In genomic region chr15:92896543-92896942, GRCh38 we compare ENCODE assay signal across 11 cellular contexts. TPM values are rescaled to one million over a fixed set of nuclear protein-coding genes. Genes with fewer than 3 reads are reported as not detected.
DNase-seq lines count a peak whose midpoint lies in the region; ATAC-seq, FAIRE-seq and TF ChIP-seq lines count a peak whose summit lies in the region.
"Had no signal": no experiment of that assay in that cellular context is flagged by ENCODE, and none has a peak within 500 bp of the region (broad histone marks: within the 10 kb centered on the region; RNA-seq: fewer than 3 reads in every experiment).

No MANE protein-coding gene starts in this region.

- no peaks in the 10 kb centered on the region for H3K9me1 ChIP-seq in keratinocyte (ENCODE audit: control insufficient read depth, extremely low read depth, insufficient read depth, low read length)

- peaks cover 8 to 9% of the 10 kb centered on the region in 2 experiments for H3K36me3 ChIP-seq in keratinocyte (ENCODE audit: control insufficient read depth in 2 of 2, extremely low read depth in 1 of 2, insufficient read depth in 2 of 2, low read length in 2 of 2)

- no peaks in the 10 kb centered on the region for H3K4me1 ChIP-seq in keratinocyte (ENCODE audit: control insufficient read depth, extremely low read depth, insufficient read depth, low read length)

- ATAC-seq in activated CD8-positive, alpha-beta memory T cell treated with anti-CD3 and anti-CD28 coated beads, Interleukin-2, amount 10 ng/mL, durations not matched to agents 7 days and 5 days = no peak
- no peak for ATAC-seq in stimulated activated naive CD8-positive, alpha-beta T cell treated with anti-CD3 and anti-CD28 coated beads, Interleukin-15, amount 100 ng/mL, for 72 hours
- ATAC-seq in GM18870 (IDR thresholded peaks at IDR 0.05; ENCODE audit: unreplicated experiment) (no peak), GM18873 (IDR thresholded peaks at IDR 0.05; ENCODE audit: low FRiP score, unreplicated experiment) (no peak), HG02885 (IDR thresholded peaks at IDR 0.05; ENCODE audit: poor library complexity, unreplicated experiment) (no peak)

- no peaks in the 10 kb centered on the region for H3K27me3 ChIP-seq in keratinocyte (ENCODE audit: control insufficient read depth, extremely low read depth, insufficient read depth, low read length)
- H3K27me3 ChIP-seq: suprapubic skin had no signal

- no peak for TF ChIP-seq CTCF in keratinocyte (optimal IDR thresholded peaks at IDR 0.05 in 1 of 3, IDR thresholded peaks at IDR 0.05 in 1 of 3, conservative IDR thresholded peaks at IDR 0.05 in 1 of 3; ENCODE audit: extremely low read depth in 1 of 3, insufficient read depth in 2 of 3, low read length in 3 of 3)

- no peaks in the 10 kb centered on the region for H3K9me3 Mint-ChIP-seq in activated CD8-positive, alpha-beta memory T cell treated with anti-CD3 and anti-CD28 coated beads, Interleukin-2, amount 10 ng/mL, durations not matched to agents 7 days and 5 days (ENCODE audit: low read depth)
- H3K9me3 Mint-ChIP-seq in activated naive CD8-positive, alpha-beta T cell (ENCODE audit: low read depth) = peaks cover 12% of the 10 kb centered on the region
- H3K9me3 Mint-ChIP-seq in stimulated activated naive CD8-positive, alpha-beta T cell treated with anti-CD3 and anti-CD28 coated beads, Interleukin-15, amount 100 ng/mL, for 72 hours = peaks cover 10 to 15% of the 10 kb centered on the region in 2 donors

- peaks cover 64% of the 10 kb centered on the region for H3K4me1 Mint-ChIP-seq in activated CD8-positive, alpha-beta memory T cell treated with anti-CD3 and anti-CD28 coated beads, Interleukin-2, amount 10 ng/mL, durations not matched to agents 7 days and 5 days
- H3K4me1 Mint-ChIP-seq in activated naive CD8-positive, alpha-beta T cell (ENCODE audit: low read depth) = peaks cover 68% of the 10 kb centered on the region
- peaks cover 69% of the 10 kb centered on the region for H3K4me1 Mint-ChIP-seq in stimulated activated naive CD8-positive, alpha-beta T cell treated with anti-CD3 and anti-CD28 coated beads, Interleukin-15, amount 100 ng/mL, for 72 hours

- peak overlapping the region; percentile 23 for H3K27ac ChIP-seq in keratinocyte (ENCODE audit: control insufficient read depth, insufficient read depth, low read length)
- H3K27ac ChIP-seq: suprapubic skin had no signal

- peaks cover 77% of the 10 kb centered on the region for H3K36me3 Mint-ChIP-seq in activated CD8-positive, alpha-beta memory T cell treated with anti-CD3 and anti-CD28 coated beads, Interleukin-2, amount 10 ng/mL, durations not matched to agents 7 days and 5 days
- peaks cover 41% of the 10 kb centered on the region for H3K36me3 Mint-ChIP-seq in activated naive CD8-positive, alpha-beta T cell

- H2AFZ ChIP-seq in keratinocyte (ENCODE audit: control insufficient read depth, low read length) = no peak overlapping the region

- no peak overlapping the region for H3K4me3 ChIP-seq in keratinocyte (ENCODE audit: control insufficient read depth in 2 of 3, extremely low read depth in 1 of 3, insufficient read depth in 2 of 3, low read depth in 1 of 3, low read length in 3 of 3)
- H3K4me3 ChIP-seq: suprapubic skin had no signal

- H3K9ac ChIP-seq in keratinocyte (ENCODE audit: control insufficient read depth, extremely low read depth, insufficient read depth, low read length) = no peak overlapping the region

- DNase-seq in activated CD8-positive, alpha-beta memory T cell treated with anti-CD3 and anti-CD28 coated beads, Interleukin-2, amount 10 ng/mL, durations not matched to agents 7 days and 5 days = no peak
- no peak for DNase-seq in activated CD8-positive, alpha-beta memory T cell treated with anti-CD3 and anti-CD28 coated beads, Interleukin-2, amount 50 U/mL, for 48 hours
- no peak for DNase-seq in keratinocyte (ENCODE audit: low read depth, low spot score)
- DNase-seq in stimulated activated naive CD8-positive, alpha-beta T cell treated with anti-CD3 and anti-CD28 coated beads, Interleukin-15, amount 100 ng/mL, for 72 hours = no peak
- DNase-seq: cortex of kidney, NCI-H446 had no signal

- H3K4me2 ChIP-seq in keratinocyte (ENCODE audit: control insufficient read depth, extremely low read depth, insufficient read depth, low read depth, low read length) = no peak overlapping the region

- no peaks in the 10 kb centered on the region for H3K27me3 Mint-ChIP-seq in activated CD8-positive, alpha-beta memory T cell treated with anti-CD3 and anti-CD28 coated beads, Interleukin-2, amount 10 ng/mL, durations not matched to agents 7 days and 5 days
- no peaks in the 10 kb centered on the region for H3K27me3 Mint-ChIP-seq in activated naive CD8-positive, alpha-beta T cell
- H3K27me3 Mint-ChIP-seq in stimulated activated naive CD8-positive, alpha-beta T cell treated with anti-CD3 and anti-CD28 coated beads, Interleukin-15, amount 100 ng/mL, for 72 hours = no peaks in the 10 kb centered on the region

- H4K20me1 ChIP-seq in keratinocyte (ENCODE audit: control insufficient read depth, extremely low read depth, insufficient read depth, low read length) = no peaks in the 10 kb centered on the region

- H3K27ac Mint-ChIP-seq in activated CD8-positive, alpha-beta memory T cell treated with anti-CD3 and anti-CD28 coated beads, Interleukin-2, amount 10 ng/mL, durations not matched to agents 7 days and 5 days = peak overlapping the region; percentile 42
- peak overlapping the region; percentile 92 for H3K27ac Mint-ChIP-seq in activated naive CD8-positive, alpha-beta T cell
- H3K27ac Mint-ChIP-seq in stimulated activated naive CD8-positive, alpha-beta T cell treated with anti-CD3 and anti-CD28 coated beads, Interleukin-15, amount 100 ng/mL, for 72 hours = peak overlapping the region in 1 of 2 donors; percentile 68

- H3K9me3 ChIP-seq in keratinocyte (ENCODE audit: control insufficient read depth, low read depth, low read length) = no peaks in the 10 kb centered on the region
- H3K9me3 ChIP-seq: suprapubic skin had no signal

- CTCF ChIA-PET in activated CD8-positive, alpha-beta memory T cell treated with anti-CD3 and anti-CD28 coated beads, Interleukin-2, amount 10 ng/mL, durations not matched to agents 7 days and 5 days (lab: Charles Lee) = interaction anchor here (1.1 to 1.5 kb wide), 4 partner anchors 12 to 88 kb away, joined by 3 to 5 read pairs (median 4); no protein-coding TSS in a partner anchor

- peaks cover 91% of the 10 kb centered on the region for H3K79me2 ChIP-seq in keratinocyte (ENCODE audit: control insufficient read depth, insufficient read depth, low read length)

- dilution Hi-C loops in keratinocyte (cut with MboI; ENCODE audit: extremely low pct_ligation_motif_present, low sequenced_read_pairs) = no loop called here

- no peak overlapping the region for H3K4me3 Mint-ChIP-seq in activated CD8-positive, alpha-beta memory T cell treated with anti-CD3 and anti-CD28 coated beads, Interleukin-2, amount 10 ng/mL, durations not matched to agents 7 days and 5 days
- peak overlapping the region; percentile 70 for H3K4me3 Mint-ChIP-seq in activated naive CD8-positive, alpha-beta T cell
- H3K4me3 Mint-ChIP-seq in stimulated activated naive CD8-positive, alpha-beta T cell treated with anti-CD3 and anti-CD28 coated beads, Interleukin-15, amount 100 ng/mL, for 72 hours = peak overlapping the region; percentile 53 to 60

- no peak for FAIRE-seq in keratinocyte (lab: Jason Lieb, UNC)

RNA-seq across cellular contexts. Expression of gene CHD2, which starts 3.6 kb away (rescaled TPM):
- total RNA-seq in activated CD8-positive, alpha-beta memory T cell treated with anti-CD3 and anti-CD28 coated beads, Interleukin-2, amount 10 ng/mL, durations not matched to agents 7 days and 5 days = 100 to 1,000 TPM; 121 to 151 TPM
- polyA plus RNA-seq in keratinocyte = 35.3 to 62.0 TPM (median 50.8 TPM) in 3 replicates
- polyA plus RNA-seq in keratinocyte (2011; ENCODE audit: low read depth) = 361 TPM
- polyA plus RNA-seq in keratinocyte (2011; cell fraction: cytosol; rRNA removed) = 35.2 and 40.9 TPM in 2 replicates
- polyA plus RNA-seq in keratinocyte (2011; cell fraction: nucleus; rRNA removed) = 193 and 213 TPM in 2 replicates
- polyA plus RNA-seq in keratinocyte (2012; ENCODE audit: low replicate concordance) = 30.4 and 63.0 TPM in 2 replicates
- polyA minus RNA-seq in keratinocyte = 64.5 to 125 TPM (median 70.1 TPM) in 3 replicates
- 31.3 TPM for polyA minus RNA-seq in keratinocyte (2011; cell fraction: cytosol; rRNA and poly(A)+ RNA removed)
- 143 and 290 TPM in 2 replicates for polyA minus RNA-seq in keratinocyte (2011; cell fraction: nucleus; rRNA and poly(A)+ RNA removed)
